16 cellular contexts compared by ENCODE assay signal in the genomic region with DNA sequence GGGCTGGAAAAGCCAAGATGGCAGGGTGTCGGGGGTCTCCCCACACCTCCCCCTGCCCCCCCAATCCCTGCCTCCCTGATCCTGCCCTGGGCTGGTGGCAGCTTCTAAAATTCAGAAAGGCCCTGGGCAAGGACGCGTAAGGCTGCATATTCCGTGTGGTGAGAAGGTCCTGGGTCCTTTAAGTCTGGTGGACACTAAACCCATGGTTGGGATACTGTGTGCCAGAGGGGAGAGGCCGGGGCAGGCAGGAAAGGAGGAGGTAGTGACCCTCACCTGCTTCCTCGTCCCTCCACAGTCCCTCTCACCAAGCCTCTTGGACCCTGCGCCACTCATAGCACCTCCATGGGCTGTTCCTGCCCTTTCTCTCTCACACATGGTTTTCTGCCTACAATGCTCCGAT.
"Had no signal": no experiment of that assay in that cellular context is flagged by ENCODE, and none has a peak within 500 bp of the region (broad histone marks: within the 10 kb centered on the region; RNA-seq: fewer than 3 reads in every experiment).

No MANE protein-coding gene starts in this region.

- H3K27me3 ChIP-seq: left lung, pancreas, thyroid gland had no signal

- DNase-seq: activated CD4-positive, alpha-beta memory T cell treated with anti-CD3 and anti-CD28 coated beads for 36 hours; activated CD4-positive, alpha-beta T cell treated with anti-CD3 and anti-CD28 coated beads for 48 hours; activated naive CD4-positive, alpha-beta T cell treated with Interleukin-2 at 50 U/mL for 16 hours; activated naive CD8-positive, alpha-beta T cell treated with anti-CD3 and anti-CD28 coated beads for 36 hours; activated T-cell treated with anti-CD3 and anti-CD28 coated beads, Interleukin-2, amount 50 U/mL, for 48 hours; cerebellar nuclear complex; cortex of kidney; foreskin fibroblast; kidney; left lung; mesenchymal stem cell; pancreas; stimulated activated CD4-positive, alpha-beta T cell treated with anti-CD3 and anti-CD28 coated beads, Interleukin-2, amount 100 ng/mL, for 48 hours; stimulated activated CD8-positive, alpha-beta memory T cell treated with anti-CD3 and anti-CD28 coated beads, Interleukin-4, amount 100 ng/mL, for 48 hours; stimulated activated naive CD4-positive, alpha-beta T cell; thyroid gland had no signal

- H3K4me1 ChIP-seq: pancreas had no signal

- H3K9me3 ChIP-seq: left lung, pancreas, thyroid gland had no signal

- H3K27ac ChIP-seq: pancreas had no signal

- ATAC-seq: left lung had no signal

- H3K4me3 ChIP-seq: left lung, pancreas, thyroid gland had no signal
